In genomic region chr20:13638496-13639477, GRCh38 we compare ENCODE assay signal across 8 cellular contexts. TPM values are rescaled to one million over a fixed set of nuclear protein-coding genes. Genes with fewer than 3 reads are reported as not detected.
A peak's percentile ranks its signal among the peaks of the same experiment; 100 is the strongest.
DNase-seq lines count a peak whose midpoint lies in the region; ATAC-seq and TF ChIP-seq lines count a peak whose summit lies in the region.

TSS of gene TASP1 (minus strand) at chr20:13638932. CDS start at chr20:13630078, 8,854 bp downstream.

- H3K9me3 Mint-ChIP-seq in activated T-cell treated with anti-CD3 and anti-CD28 coated beads, Interleukin-2, amount 50 U/mL, for 24 hours, result no peaks in the 10 kb centered on the region

- H3K9ac ChIP-seq in PC-3 (ENCODE audit: low read length) (peak within 1 kb of the TSS; percentile 93), muscle layer of colon (ENCODE audit: low read length) (peak within 1 kb of the TSS; percentile 78)

- TF ChIP-seq EP300 in Ishikawa (IDR thresholded peaks at IDR 0.05; ENCODE audit: borderline replicate concordance), result no peak

- peaks cover 28% of the 10 kb centered on the region for H3K4me1 Mint-ChIP-seq in activated T-cell treated with anti-CD3 and anti-CD28 coated beads, Interleukin-2, amount 50 U/mL, for 24 hours (ENCODE audit: low read depth)

- peaks cover 11% of the 10 kb centered on the region for H3K36me3 Mint-ChIP-seq in activated T-cell treated with anti-CD3 and anti-CD28 coated beads, Interleukin-2, amount 50 U/mL, for 24 hours (ENCODE audit: low read depth)

- H3F3A ChIP-seq in PC-3 (ENCODE audit: low read length, unreplicated experiment), result no peaks in the 10 kb centered on the region

- CTCF ChIA-PET in PC-3 (lab: Charles Lee), result interaction anchor here (0.7 kb wide), 1 partner anchor 92 kb away, joined by 3 read pairs; no protein-coding TSS in a partner anchor

- H3K36me3 ChIP-seq in PC-3 (ENCODE audit: low read depth, low read length), result no peaks in the 10 kb centered on the region
- H3K36me3 ChIP-seq in esophagus (ENCODE audit: control insufficient read depth in 2 of 2, insufficient read depth in 2 of 2, low read length in 1 of 2), result no peaks in the 10 kb centered on the region
- H3K36me3 ChIP-seq in muscle layer of colon (ENCODE audit: insufficient read depth, low read length), result no peaks in the 10 kb centered on the region

- H3K27ac Mint-ChIP-seq in activated T-cell treated with anti-CD3 and anti-CD28 coated beads, Interleukin-2, amount 50 U/mL, for 24 hours, result peak within 1 kb of the TSS; percentile 93

- H3K4me2 ChIP-seq in PC-3 (ENCODE audit: low read length), result peak within 1 kb of the TSS; percentile 88

- no peaks in the 10 kb centered on the region for H3K9me2 ChIP-seq in PC-3 (replicated peaks; ENCODE audit: low read length)

- 1 to 2% methylated on average over 59 of the region's 59 CpGs for WGBS in esophagus, 2 donors

- H4K20me1 ChIP-seq in PC-3 (ENCODE audit: low read length), result peaks cover 12% of the 10 kb centered on the region; the same call in 1 of the 2 replicates

- peak within 1 kb of the TSS; percentile 86 for H3K4me3 ChIP-seq in PC-3 (ENCODE audit: low read length)
- peak within 1 kb of the TSS; percentile 87 to 96 for H3K4me3 ChIP-seq in esophagus (ENCODE audit: low read depth in 1 of 2, low read length in 2 of 2)
- peak within 1 kb of the TSS; percentile 66 to 90 for H3K4me3 ChIP-seq in muscle layer of colon (ENCODE audit: low read depth in 1 of 2, low read length in 2 of 2)

- no peaks in the 10 kb centered on the region for H3K9me3 ChIP-seq in PC-3 (ENCODE audit: low read length)
- H3K9me3 ChIP-seq in esophagus (ENCODE audit: control insufficient read depth in 2 of 2, insufficient read depth in 1 of 2, low read depth in 1 of 2, low read length in 1 of 2), result no peaks in the 10 kb centered on the region
- no peaks in the 10 kb centered on the region for H3K9me3 ChIP-seq in muscle layer of colon (ENCODE audit: low read length)

- peak within 1 kb of the TSS; percentile 66 for H3K27ac ChIP-seq in PC-3 (ENCODE audit: low read length)
- H3K27ac ChIP-seq in esophagus (ENCODE audit: low read depth in 2 of 2, low read length in 1 of 2), result peak within 1 kb of the TSS; percentile 30 to 81
- H3K27ac ChIP-seq in muscle layer of colon (ENCODE audit: low read depth, low read length), result peak within 1 kb of the TSS; percentile 88

- peak within 1 kb of the TSS; percentile 91 for H3K4me3 Mint-ChIP-seq in activated T-cell treated with anti-CD3 and anti-CD28 coated beads, Interleukin-2, amount 50 U/mL, for 24 hours

- peaks cover 13% of the 10 kb centered on the region for H3K27me3 Mint-ChIP-seq in activated T-cell treated with anti-CD3 and anti-CD28 coated beads, Interleukin-2, amount 50 U/mL, for 24 hours

- no peak for TF ChIP-seq CTCF in PC-3 (conservative IDR thresholded peaks at IDR 0.05; ENCODE audit: low read depth, low read length)

- peak within 1 kb of the TSS; percentile 95 for H2AFZ ChIP-seq in PC-3 (ENCODE audit: low read length)

- TSS peak; percentile 72 for BruUV-seq in PC-3 (replicated peaks; lab: Mats Ljungman, UMichigan)

- H3K27me3 ChIP-seq in PC-3 (ENCODE audit: low read length) (no peaks in the 10 kb centered on the region), esophagus (ENCODE audit: control insufficient read depth in 1 of 2, insufficient read depth in 2 of 2, low read length in 2 of 2) (no peaks in the 10 kb centered on the region), muscle layer of colon (ENCODE audit: control insufficient read depth in 1 of 2, insufficient read depth in 2 of 2, low read length in 2 of 2) (no peaks in the 10 kb centered on the region)

- POLR2A ChIA-PET in PC-3 (lab: Charles Lee; ENCODE audit: unreplicated experiment), result interaction anchor here (0.5 kb wide), 1 partner anchor 149 kb away, joined by 8 read pairs; no protein-coding TSS in a partner anchor

- DNase-seq in DMS153 (lab: John Stamatoyannopoulos, UW) (peak; percentile 97), PC-3 (peak; percentile 99)
- DNase-seq in activated T-cell treated with anti-CD3 and anti-CD28 coated beads, Interleukin-2, amount 50 U/mL, for 24 hours, result peak; percentile 97
- DNase-seq in stimulated activated CD8-positive, alpha-beta memory T cell treated with anti-CD3 and anti-CD28 coated beads, Interleukin-7, amount 100 ng/mL, for 24 hours (ENCODE audit: low read depth), result peak; percentile 87

- ATAC-seq in GM21576 (IDR thresholded peaks at IDR 0.05; ENCODE audit: unreplicated experiment) (peak; percentile 100), PC-3 (peak; percentile 98)

- H3K4me1 ChIP-seq in PC-3 (ENCODE audit: insufficient read depth, low read length), result peaks cover 7% of the 10 kb centered on the region
- no peaks in the 10 kb centered on the region for H3K4me1 ChIP-seq in esophagus (ENCODE audit: control insufficient read depth in 2 of 2, insufficient read depth in 2 of 2, low read length in 1 of 2)
- H3K4me1 ChIP-seq in muscle layer of colon (ENCODE audit: insufficient read depth, low read length), result no peaks in the 10 kb centered on the region

- intact Hi-C loops in PC-3 (cut with micrococcal nuclease), result loop anchor here (1.0 kb wide), 1 partner anchor 84 kb away; no protein-coding TSS in a partner anchor

- H3K79me2 ChIP-seq in PC-3 (ENCODE audit: low read length), result peaks cover 48% of the 10 kb centered on the region

- no peak for TF ChIP-seq RAD21 in Ishikawa (IDR thresholded peaks at IDR 0.05; ENCODE audit: low read depth)

TF ChIP-seq in Ishikawa, 13 proteins besides CTCF, POLR2A, EP300 and RAD21:
- TF ChIP-seq TCF12 (IDR thresholded peaks at IDR 0.05; ENCODE audit: low read depth) (no peak), TEAD4 (IDR thresholded peaks at IDR 0.05) (no peak), YY1 (IDR thresholded peaks at IDR 0.05; ENCODE audit: low read depth) (no peak), CREB1 (IDR thresholded peaks at IDR 0.05; ENCODE audit: low read depth) (no peak), TAF1 (IDR thresholded peaks at IDR 0.05; ENCODE audit: low read depth) (peak; percentile 59), MAX (IDR thresholded peaks at IDR 0.05) (peak; percentile 74), USF1 (IDR thresholded peaks at IDR 0.05) (peak; percentile 98)

RNA-seq across cellular contexts. Expression of gene TASP1, which starts in this region (rescaled TPM):
- total RNA-seq in PC-3 (2014; rRNA removed), result 10.7 and 13.9 TPM in 2 replicates
- 1 to 10 TPM; 3.5 to 4.9 TPM for polyA plus RNA-seq in esophagus

Comparison
In these comparisons a context has a peak if more than half of its experiments do, and no peak if none do; other contexts are left out.
1. Peak in every context shown above with its lines: DNase-seq, ATAC-seq, H3K4me3 ChIP-seq and H3K27ac ChIP-seq.